ENCODE assay signal across 8 cellular contexts in the genomic region with DNA sequence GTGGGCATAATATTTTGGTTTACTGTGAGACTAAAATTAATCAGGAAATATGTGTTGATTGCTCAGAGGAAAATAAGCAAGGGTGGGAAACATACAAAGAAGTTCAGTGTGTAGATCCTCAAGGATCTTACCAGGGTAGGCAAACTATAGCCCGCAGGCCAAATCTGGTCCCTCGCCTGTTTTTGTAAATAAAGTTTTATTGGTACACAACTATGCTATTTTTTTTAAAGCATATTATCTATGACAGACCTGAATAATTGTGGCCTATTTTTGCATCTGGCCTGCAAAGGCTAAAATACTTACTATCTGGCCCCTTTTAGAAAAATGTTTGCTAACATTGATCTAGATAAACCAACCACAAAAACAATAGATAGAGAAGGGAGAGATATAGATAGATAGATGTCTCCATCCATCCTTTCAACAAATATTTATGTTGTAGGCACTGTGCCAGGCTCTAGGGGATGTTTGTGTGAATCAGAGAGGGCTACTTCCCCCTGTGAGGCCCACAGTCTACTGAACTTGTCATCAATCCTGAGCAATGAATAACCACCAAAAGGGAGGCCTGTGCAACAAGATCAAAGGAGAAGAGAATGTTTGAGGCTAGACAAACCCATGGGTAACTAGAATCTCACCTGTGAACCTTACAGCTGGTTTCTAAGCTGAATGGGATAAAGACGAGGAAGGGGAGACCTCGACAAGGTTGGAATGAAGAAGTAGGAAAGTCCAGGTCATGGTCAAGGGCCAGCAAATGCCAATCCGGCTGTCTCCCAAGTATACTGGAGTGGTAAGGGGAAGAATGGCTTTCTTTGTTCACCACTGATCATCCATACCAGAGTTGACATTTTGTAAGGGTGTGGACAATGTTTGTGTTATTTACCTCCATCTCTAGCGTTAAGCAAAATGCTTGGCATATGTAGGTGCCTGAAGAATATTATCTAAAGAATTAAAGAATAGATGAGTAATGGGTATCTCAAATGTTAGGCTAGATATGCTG. TPM values are rescaled to one million over a fixed set of nuclear protein-coding genes. Genes with fewer than 3 reads are reported as not detected.
DNase-seq lines count a peak whose midpoint lies in the region; ATAC-seq and TF ChIP-seq lines count a peak whose summit lies in the region.

No MANE protein-coding gene starts in this region.

- intact Hi-C loops in lower lobe of right lung (cut with DNase I) = no loop called here
- intact Hi-C loops in gastrocnemius medialis (cut with DNase I; ENCODE audit: low total_unique reads) = no loop called here

- H3K27ac ChIP-seq in lower lobe of right lung = no peak overlapping the region
- peak overlapping the region in 1 of 4 donors; percentile 13 for H3K27ac ChIP-seq in gastrocnemius medialis

- peaks cover 38% of the 10 kb centered on the region for H3K4me1 Mint-ChIP-seq in nephron

- H3K9me3 Mint-ChIP-seq in nephron = no peaks in the 10 kb centered on the region

- H3K9me3 ChIP-seq in lower lobe of right lung (no peaks in the 10 kb centered on the region), gastrocnemius medialis (no peaks in the 10 kb centered on the region)

- no peaks in the 10 kb centered on the region for H3K27me3 ChIP-seq in lower lobe of right lung (ENCODE audit: low read depth)
- no peaks in the 10 kb centered on the region for H3K27me3 ChIP-seq in gastrocnemius medialis

- H3K27ac Mint-ChIP-seq in nephron = peak overlapping the region; percentile 82 to 93 (median 92)

- no peak overlapping the region for H3K4me3 ChIP-seq in lower lobe of right lung
- H3K4me3 ChIP-seq in gastrocnemius medialis = no peak overlapping the region

- TF ChIP-seq CTCF in nephron (IDR thresholded peaks at IDR 0.05; ENCODE audit: unreplicated experiment in 3 of 3) = no peak
- no peak for TF ChIP-seq CTCF in lower lobe of right lung (IDR thresholded peaks at IDR 0.05)
- TF ChIP-seq CTCF in gastrocnemius medialis (IDR thresholded peaks at IDR 0.05 in 4 of 5, conservative IDR thresholded peaks at IDR 0.05 in 1 of 5) = no peak

- no peaks in the 10 kb centered on the region for H3K36me3 Mint-ChIP-seq in nephron (ENCODE audit: low read depth)

- ATAC-seq in lower lobe of right lung = no peak
- ATAC-seq in gastrocnemius medialis = no peak
- ATAC-seq in HG02870 (IDR thresholded peaks at IDR 0.05; ENCODE audit: unreplicated experiment) = no peak

- in situ Hi-C loops in gastrocnemius medialis (cut with MboI; ENCODE audit: low sequenced_read_pairs in 4 of 4) = no loop called here

- no peak overlapping the region for H3K4me3 Mint-ChIP-seq in nephron

- H3K27me3 Mint-ChIP-seq in nephron (ENCODE audit: low read depth) = peaks cover 7% of the 10 kb centered on the region

- DNase-seq in EH (ENCODE audit: low read depth) (peak; percentile 81), M059J (ENCODE audit: low read depth) (peak; percentile 83), NCI-H510A (lab: John Stamatoyannopoulos, UW) (no peak), lower lobe of right lung (no peak), gastrocnemius medialis (no peak)
- DNase-seq in activated gamma-delta T cell treated with anti-CD3 and anti-CD28 coated beads, Interleukin-2, amount 50 U/mL, for 16 hours (ENCODE audit: low read depth) = peak; percentile 16

- H3K36me3 ChIP-seq in lower lobe of right lung (no peaks in the 10 kb centered on the region), gastrocnemius medialis (peaks cover 0 to 14% of the 10 kb centered on the region in 2 donors)

- no peak for TF ChIP-seq POLR2A in gastrocnemius medialis (IDR thresholded peaks at IDR 0.05)

- H3K4me1 ChIP-seq in lower lobe of right lung = no peaks in the 10 kb centered on the region
- peaks cover 0 to 4% of the 10 kb centered on the region in 2 donors for H3K4me1 ChIP-seq in gastrocnemius medialis

RNA-seq across cellular contexts. Expression of a gene that starts 23.6 kb away (rescaled TPM):
- total RNA-seq in M059J (2014; rRNA removed; shearing (Covaris generic)) = 38.7 and 73.1 TPM in 2 replicates
- total RNA-seq in lower lobe of right lung (not detected), gastrocnemius medialis (10 to 100 TPM; 46.6 to 81.5 (median 58.4) TPM)

Comparison
In these comparisons a context has a peak if more than half of its experiments do, and no peak if none do; other contexts are left out.
1. DNase-seq: peak in EH (single experiment), M059J (single experiment) and activated gamma-delta T cell treated with anti-CD3 and anti-CD28 coated beads, Interleukin-2, amount 50 U/mL, for 16 hours (single experiment); none in NCI-H510A (single experiment), lower lobe of right lung (single experiment) and gastrocnemius medialis (0 of 2).
2. RNA of a gene that starts 23.6 kb away (total RNA-seq): 38.7 to 73.1 TPM in M059J and 46.6 to 81.5 TPM in gastrocnemius medialis; not detected in lower lobe of right lung (single experiment); every median in the first group is over 10 times any median in the second.